8 cellular contexts compared by ENCODE assay signal in genomic region chr12:51531982-51532497, GRCh38. TPM values are rescaled to one million over a fixed set of nuclear protein-coding genes. Genes with fewer than 3 reads are reported as not detected.
A peak's percentile ranks its signal among the peaks of the same experiment; 100 is the strongest.
DNase-seq lines count a peak whose midpoint lies in the region; ATAC-seq and TF ChIP-seq lines count a peak whose summit lies in the region.

No MANE protein-coding gene starts in this region.

- in situ Hi-C loops in SK-MEL-5 (cut with HindIII; ENCODE audit: low pct_unique_long_range_greater_than_20kb, low sequenced_read_pairs): no loop called here

- no peak overlapping the region for H3K27ac ChIP-seq in BLaER1 treated with 17β-estradiol and CSF1 and Interleukin-3, amounts not matched to agents 10 nM and 100 nM
- H3K27ac ChIP-seq in trophoblast cell (ENCODE audit: low read depth, low read length) (no peak overlapping the region), upper lobe of left lung (no peak overlapping the region)

- H2BK5ac ChIP-seq in trophoblast cell (ENCODE audit: low read depth, low read length, poor library complexity): peak overlapping the region; percentile 44

- peaks cover 15% of the 10 kb centered on the region for H3K27me3 Mint-ChIP-seq in glutamatergic neuron (ENCODE audit: unreplicated experiment)

- H3K9me3 ChIP-seq in BLaER1 treated with 17β-estradiol and CSF1 and Interleukin-3, amounts not matched to agents 10 nM and 100 nM (replicated peaks in 1 of 11): no peaks in the 10 kb centered on the region
- no peaks in the 10 kb centered on the region for H3K9me3 ChIP-seq in trophoblast cell (ENCODE audit: insufficient read depth, low read depth, low read length)
- no peaks in the 10 kb centered on the region for H3K9me3 ChIP-seq in upper lobe of left lung

- H3K18ac ChIP-seq in trophoblast cell (ENCODE audit: low read length): no peak overlapping the region

- H3K36me3 Mint-ChIP-seq in glutamatergic neuron (ENCODE audit: unreplicated experiment): no peaks in the 10 kb centered on the region

- peaks cover 41% of the 10 kb centered on the region for H3K4me1 Mint-ChIP-seq in glutamatergic neuron (ENCODE audit: low read depth, unreplicated experiment)

- H4K12ac ChIP-seq in trophoblast cell (ENCODE audit: low read depth, low read length): no peak overlapping the region

- H3K27ac Mint-ChIP-seq in glutamatergic neuron (ENCODE audit: unreplicated experiment): no peak overlapping the region

- peaks cover 28% of the 10 kb centered on the region for H3K79me1 ChIP-seq in trophoblast cell (ENCODE audit: low read length)

- peaks cover 4 to 16% (median 12%) of the 10 kb centered on the region in 10 experiments; a peak in 18 of 20 replicates for H3K4me1 ChIP-seq in BLaER1 treated with 17β-estradiol and CSF1 and Interleukin-3, amounts not matched to agents 10 nM and 100 nM
- H3K4me1 ChIP-seq in trophoblast cell (ENCODE audit: control insufficient read depth in 1 of 2, insufficient read depth in 2 of 2, low read length in 2 of 2): peaks cover 28 to 35% of the 10 kb centered on the region in 2 experiments
- peaks cover 3 to 10% (median 5%) of the 10 kb centered on the region in 4 donors for H3K4me1 ChIP-seq in upper lobe of left lung

- H3K4me3 Mint-ChIP-seq in glutamatergic neuron (ENCODE audit: unreplicated experiment): peak overlapping the region; percentile 76

- peak overlapping the region; percentile 43 to 80 (median 64); a peak in 21 of 22 replicates for H3K4me2 ChIP-seq in BLaER1 treated with 17β-estradiol and CSF1 and Interleukin-3, amounts not matched to agents 10 nM and 100 nM
- peak overlapping the region; percentile 28 for H3K4me2 ChIP-seq in trophoblast cell (ENCODE audit: low read length)

- no peaks in the 10 kb centered on the region for H3K36me3 ChIP-seq in BLaER1 treated with 17β-estradiol and CSF1 and Interleukin-3, amounts not matched to agents 10 nM and 100 nM
- no peaks in the 10 kb centered on the region for H3K36me3 ChIP-seq in trophoblast cell (ENCODE audit: control insufficient read depth in 1 of 2, insufficient read depth in 2 of 2, low read length in 2 of 2)
- H3K36me3 ChIP-seq in upper lobe of left lung: no peaks in the 10 kb centered on the region

- H2BK120ac ChIP-seq in trophoblast cell (ENCODE audit: insufficient read depth, low read length, poor library complexity): peak overlapping the region; percentile 34

- no peak overlapping the region for H3K14ac ChIP-seq in trophoblast cell (ENCODE audit: low read length)

- no peak for TF ChIP-seq POLR2A in upper lobe of left lung (IDR thresholded peaks at IDR 0.05)

- no peak overlapping the region for H3K4me3 ChIP-seq in BLaER1 treated with 17β-estradiol and CSF1 and Interleukin-3, amounts not matched to agents 10 nM and 100 nM
- H3K4me3 ChIP-seq in trophoblast cell (ENCODE audit: low read depth, low read length) (no peak overlapping the region), upper lobe of left lung (no peak overlapping the region)

- peaks cover 8% of the 10 kb centered on the region for H3K9me3 Mint-ChIP-seq in glutamatergic neuron (ENCODE audit: unreplicated experiment)

- no peak overlapping the region for H3K9ac ChIP-seq in BLaER1 treated with 17β-estradiol and CSF1 and Interleukin-3, amounts not matched to agents 10 nM and 100 nM
- no peak overlapping the region for H3K9ac ChIP-seq in trophoblast cell (ENCODE audit: low read length)

- H3K4ac ChIP-seq in trophoblast cell (ENCODE audit: low read depth, low read length): no peak overlapping the region

- no peaks in the 10 kb centered on the region for H4K20me1 ChIP-seq in BLaER1 treated with 17β-estradiol and CSF1 and Interleukin-3, amounts not matched to agents 10 nM and 100 nM

- H2AK5ac ChIP-seq in trophoblast cell (ENCODE audit: low read length): no peak overlapping the region

- 0 out of 22 replicates have a peak, but pooled peaks cover 0 to 5% (median 0%) of the 10 kb centered on the region in 11 experiments for H3K27me3 ChIP-seq in BLaER1 treated with 17β-estradiol and CSF1 and Interleukin-3, amounts not matched to agents 10 nM and 100 nM
- no peaks in the 10 kb centered on the region for H3K27me3 ChIP-seq in trophoblast cell (ENCODE audit: insufficient read depth, low read length)
- H3K27me3 ChIP-seq in upper lobe of left lung: no peaks in the 10 kb centered on the region

- DNase-seq in GM20000 (ENCODE audit: low spot score) (peak; percentile 82), NAMALWA (ENCODE audit: low spot score) (peak; percentile 88), SK-MEL-5 (ENCODE audit: low read depth, low spot score) (peak; percentile 87), glutamatergic neuron (peak; percentile 85), trophoblast cell (peak; percentile 56 to 87), upper lobe of left lung (peak in 1 of 2 donors; percentile 65)
- DNase-seq in activated naive CD4-positive, alpha-beta T cell treated with Interleukin-2 at 50 U/mL for 16 hours: peak; percentile 76

- H3K79me2 ChIP-seq in trophoblast cell (ENCODE audit: control insufficient read depth, insufficient read depth, low read length, poor library complexity): no peaks in the 10 kb centered on the region

- no peak overlapping the region for H3K23ac ChIP-seq in trophoblast cell (ENCODE audit: low read length)

- no peak overlapping the region for H4K8ac ChIP-seq in trophoblast cell (ENCODE audit: low read depth, low read length)

- no peak overlapping the region for H2AFZ ChIP-seq in trophoblast cell (ENCODE audit: insufficient read depth, low read length, poor library complexity)

- peak; percentile 90 to 92 for ATAC-seq in upper lobe of left lung (ENCODE audit: low FRiP score in 2 of 2)

- no peak for TF ChIP-seq EP300 in upper lobe of left lung (IDR thresholded peaks at IDR 0.05)

- no peak overlapping the region for H2BK12ac ChIP-seq in trophoblast cell (ENCODE audit: low read length)

- H4K91ac ChIP-seq in trophoblast cell (ENCODE audit: low read depth, low read length): no peak overlapping the region

- WGBS in trophoblast cell (ENCODE audit: extremely low coverage, insufficient coverage, insufficient read length): no CpG with 5 or more reads among the region's 10 CpGs
- WGBS in upper lobe of left lung, 2 donors: 7 to 10% methylated on average over 7 to 10 of the region's 10 CpGs

- peak; percentile 91 for TF ChIP-seq CTCF in GM20000 (IDR thresholded peaks at IDR 0.05; ENCODE audit: extremely low read depth, missing control alignments)
- peak; percentile 90 for TF ChIP-seq CTCF in glutamatergic neuron (IDR thresholded peaks at IDR 0.05; ENCODE audit: partially characterized antibody, unreplicated experiment)
- TF ChIP-seq CTCF in upper lobe of left lung (IDR thresholded peaks at IDR 0.05): peak; percentile 79 to 91 (median 86)

RNA-seq across cellular contexts. Expression of gene SCN8A, which starts 59.0 kb away (rescaled TPM):
- total RNA-seq in SK-MEL-5 (2014; rRNA removed; shearing (Covaris generic)): 1.0 and 1.1 TPM in 2 replicates
- polyA plus RNA-seq in SK-MEL-5 (2015; cell fraction: cytosol; rRNA removed): 0.46 and 1.9 TPM in 2 replicates
- polyA plus RNA-seq in SK-MEL-5 (2015; cell fraction: nucleus; rRNA removed): 7.3 and 10.1 TPM in 2 replicates
- total RNA-seq in glutamatergic neuron (ENCODE audit: unreplicated experiment): 47.6 TPM
- 0.94 and 1.1 TPM in 2 replicates for polyA plus RNA-seq in trophoblast cell (2013)
- total RNA-seq in upper lobe of left lung: 1 to 10 TPM in 1 of 6 donors, under 1 TPM in 4, not detected in 1; 0.11 to 1.1 (median 0.37) TPM

Comparison
In these comparisons a context has a peak if more than half of its experiments do, and no peak if none do; other contexts are left out.
1. RNA of gene SCN8A, which starts 59.0 kb away (total RNA-seq): 47.6 TPM in glutamatergic neuron (single experiment); 1.0 to 1.1 TPM in SK-MEL-5 and 0.11 to 1.1 TPM in upper lobe of left lung; every median in the first group is over 10 times any median in the second.
2. Peak in every context shown above with its lines, with median percentiles within 50 percentile points of each other: CTCF ChIP-seq.